Comparison of ENCODE assay signal across 14 cellular contexts in genomic region chrX:22314692-22315091, GRCh38. TPM values are rescaled to one million over a fixed set of nuclear protein-coding genes. Genes with fewer than 3 reads are reported as not detected.
DNase-seq lines count a peak whose midpoint lies in the region; ATAC-seq and TF ChIP-seq lines count a peak whose summit lies in the region.
"Had no signal": no experiment of that assay in that cellular context is flagged by ENCODE, and none has a peak within 500 bp of the region (broad histone marks: within the 10 kb centered on the region; RNA-seq: fewer than 3 reads in every experiment).

No MANE protein-coding gene starts in this region.

- peaks cover 2% of the 10 kb centered on the region; the same call in 1 of the 2 replicates for H3K9me3 ChIP-seq in IMR-90 (ENCODE audit: control insufficient read depth, insufficient read depth, low read length)
- H3K9me3 ChIP-seq in mammary epithelial cell (replicated peaks; ENCODE audit: insufficient read depth, low read length) = no peaks in the 10 kb centered on the region
- no peaks in the 10 kb centered on the region for H3K9me3 ChIP-seq in SJCRH30 (replicated peaks)
- H3K9me3 ChIP-seq: gastrocnemius medialis, left lung had no signal

- H2BK15ac ChIP-seq in IMR-90 (ENCODE audit: low read depth, low read length) = no peak overlapping the region

- no peak overlapping the region for H3K4me2 ChIP-seq in IMR-90 (ENCODE audit: low read depth, low read length)
- H3K4me2 ChIP-seq in mammary epithelial cell (ENCODE audit: insufficient read depth, low read depth, low read length) = no peak overlapping the region

- H4K91ac ChIP-seq in IMR-90 (ENCODE audit: insufficient read depth, low read depth, low read length) = no peak overlapping the region

- no peaks in the 10 kb centered on the region for H3K79me1 ChIP-seq in IMR-90 (ENCODE audit: low read depth in 1 of 2, low read length in 2 of 2)

- CTCF ChIA-PET in IMR-90 (lab: Yijun Ruan, JAX) (no interaction called here), mammary epithelial cell (lab: Charles Lee; ENCODE audit: low non-redundant PET) (no interaction called here)

- H3K23ac ChIP-seq in IMR-90 (ENCODE audit: low read depth, low read length) = no peak overlapping the region

- no peak overlapping the region for H3K56ac ChIP-seq in IMR-90 (ENCODE audit: extremely low read depth, insufficient read depth, low read length)

- 0 out of 2 replicates have a peak, but pooled peaks cover 2% of the 10 kb centered on the region for H3K9me1 ChIP-seq in IMR-90 (ENCODE audit: insufficient read depth, low read length)

- H2BK5ac ChIP-seq in IMR-90 (ENCODE audit: low read depth, low read length, poor library complexity, severe bottlenecking) = no peak overlapping the region

- no peaks in the 10 kb centered on the region for H3K36me3 ChIP-seq in IMR-90 (ENCODE audit: control insufficient read depth, insufficient read depth, low read length)
- H3K36me3 ChIP-seq in mammary epithelial cell (ENCODE audit: insufficient read depth, low read length) = no peaks in the 10 kb centered on the region
- H3K36me3 ChIP-seq in SJCRH30 = no peaks in the 10 kb centered on the region
- H3K36me3 ChIP-seq: gastrocnemius medialis, left lung had no signal

- in situ Hi-C loops in IMR-90 (cut with MboI; ENCODE audit: low sequenced_read_pairs) = no loop called here
- in situ Hi-C loops in mammary epithelial cell (cut with MboI; ENCODE audit: low sequenced_read_pairs in 2 of 2) = no loop called here

- BruUV-seq in IMR-90 (replicated peaks; lab: Mats Ljungman, UMichigan) (no TSS peak), mammary epithelial cell (replicated peaks; lab: Mats Ljungman, UMichigan) (no TSS peak)

- TF ChIP-seq CTCF in IMR-90 (conservative IDR thresholded peaks at IDR 0.05; ENCODE audit: low read depth, low read length) (no peak), mammary epithelial cell (conservative IDR thresholded peaks at IDR 0.05 in 1 of 2, IDR thresholded peaks at IDR 0.05 in 1 of 2; ENCODE audit: extremely low read depth in 1 of 2, insufficient read depth in 1 of 2, low read depth in 1 of 2, low read length in 2 of 2) (no peak)

- no peak overlapping the region for H4K5ac ChIP-seq in IMR-90 (ENCODE audit: low read depth, low read length)

- no CpG with 5 or more reads among the region's 2 CpGs for WGBS in IMR-90 (ENCODE audit: extremely low coverage in 2 of 2, insufficient read length in 1 of 2), 2 experiments
- WGBS in mammary epithelial cell (ENCODE audit: low coverage, missing lambda C conversion rate) = 100% methylated on average over 2 of the region's 2 CpGs

- H3K4me1 ChIP-seq in IMR-90 (ENCODE audit: control insufficient read depth, insufficient read depth, low read length) (0 out of 2 replicates have a peak, but pooled peaks cover 2% of the 10 kb centered on the region), mammary epithelial cell (ENCODE audit: insufficient read depth, low read length) (peaks cover 5% of the 10 kb centered on the region), SJCRH30 (no peaks in the 10 kb centered on the region; the same call in 1 of the 2 replicates)
- H3K4me1 ChIP-seq: gastrocnemius medialis, left lung had no signal

- H3K14ac ChIP-seq in IMR-90 (replicated peaks; ENCODE audit: low read depth, low read length) = 0 out of 2 replicates have a peak overlapping the region, but pooled peaks have one; percentile 37

- no peak overlapping the region; a peak in 1 of 4 replicates for H4K8ac ChIP-seq in IMR-90 (ENCODE audit: low read depth in 2 of 2, low read length in 2 of 2)

- H3K27ac ChIP-seq in IMR-90 (ENCODE audit: insufficient read depth, low read length) = no peak overlapping the region
- H3K27ac ChIP-seq in mammary epithelial cell (ENCODE audit: insufficient read depth, low read depth, low read length) = no peak overlapping the region
- no peak overlapping the region for H3K27ac ChIP-seq in SJCRH30
- H3K27ac ChIP-seq: gastrocnemius medialis, left lung, skin epidermis had no signal

- no peak overlapping the region for H3K18ac ChIP-seq in IMR-90 (ENCODE audit: low read depth, low read length)

- no peak overlapping the region for H2BK20ac ChIP-seq in IMR-90 (ENCODE audit: low read depth, low read length)

- H2BK120ac ChIP-seq in IMR-90 (ENCODE audit: low read depth, low read length) = no peak overlapping the region

- dilution Hi-C loops in IMR-90 (cut with HindIII; ENCODE audit: low sequenced_read_pairs, unreplicated experiment) = no loop called here
- dilution Hi-C loops in mammary epithelial cell (cut with HindIII; ENCODE audit: low sequenced_read_pairs) = no loop called here

- no peak overlapping the region for H3K4ac ChIP-seq in IMR-90 (ENCODE audit: low read depth, low read length)

- peak; percentile 54 for DNase-seq in Daoy (ENCODE audit: low read depth)
- peak; percentile 15 for DNase-seq in IMR-90
- peak; percentile 4 for DNase-seq in mammary epithelial cell
- DNase-seq in left kidney (ENCODE audit: low read depth, low spot score) = peak; percentile 28
- DNase-seq in NOMO-1 (lab: John Stamatoyannopoulos, UW; ENCODE audit: unreplicated experiment in 2 of 2) = no peak
- no peak for DNase-seq in AG08395 (ENCODE audit: low spot score)
- no peak for DNase-seq in SJCRH30
- DNase-seq: activated naive CD8-positive, alpha-beta T cell treated with anti-CD3 and anti-CD28 coated beads, Interleukin-2, amount 10 ng/mL, durations not matched to agents 7 days and 5 days; gastrocnemius medialis; left lung; NCI-H510A treated with DMSO at 0.1 percent for 48 hours had no signal

- H3K9ac ChIP-seq in IMR-90 (ENCODE audit: low read depth, low read length) = no peak overlapping the region
- no peak overlapping the region for H3K9ac ChIP-seq in mammary epithelial cell (ENCODE audit: insufficient read depth, low read length)

- ATAC-seq in IMR-90 (ENCODE audit: low read depth) (no peak), HG02938 (IDR thresholded peaks at IDR 0.05; ENCODE audit: unreplicated experiment) (no peak)
- ATAC-seq: gastrocnemius medialis, left lung, Right ventricle myocardium inferior had no signal

- H3K4me3 ChIP-seq in IMR-90 (ENCODE audit: insufficient read depth, low read depth, low read length) (no peak overlapping the region), mammary epithelial cell (replicated peaks in 1 of 3; ENCODE audit: insufficient read depth in 1 of 3, low read depth in 2 of 3, low read length in 3 of 3) (no peak overlapping the region), SJCRH30 (no peak overlapping the region)
- H3K4me3 ChIP-seq: gastrocnemius medialis, left lung, skin epidermis had no signal

- TF ChIP-seq RAD21 in IMR-90 (IDR thresholded peaks at IDR 0.05; ENCODE audit: low read length) = no peak

- POLR2A ChIA-PET in IMR-90 (lab: Charles Lee; ENCODE audit: unreplicated experiment) = no interaction called here

- no peaks in the 10 kb centered on the region for H3K27me3 ChIP-seq in IMR-90 (ENCODE audit: control insufficient read depth, insufficient read depth, low read length)
- no peaks in the 10 kb centered on the region for H3K27me3 ChIP-seq in mammary epithelial cell (ENCODE audit: insufficient read depth, low read length)
- H3K27me3 ChIP-seq in SJCRH30 = no peaks in the 10 kb centered on the region
- H3K27me3 ChIP-seq: gastrocnemius medialis had no signal

- no peak for TF ChIP-seq POLR2A in IMR-90 (IDR thresholded peaks at IDR 0.05; ENCODE audit: low read depth, low read length)

- no peaks in the 10 kb centered on the region for H3K79me2 ChIP-seq in mammary epithelial cell (ENCODE audit: insufficient read depth, low read length)

- no peaks in the 10 kb centered on the region for H4K20me1 ChIP-seq in IMR-90 (ENCODE audit: insufficient read depth, low read length)
- H4K20me1 ChIP-seq in mammary epithelial cell (ENCODE audit: insufficient read depth, low read length) = no peaks in the 10 kb centered on the region

- H2AFZ ChIP-seq in IMR-90 (replicated peaks; ENCODE audit: low read length, poor library complexity) = no peak overlapping the region
- no peak overlapping the region for H2AFZ ChIP-seq in mammary epithelial cell (ENCODE audit: low read depth, low read length)

- H2AK5ac ChIP-seq in IMR-90 (ENCODE audit: low read depth, low read length) = no peak overlapping the region

- no peak overlapping the region for H2AK9ac ChIP-seq in IMR-90 (replicated peaks; ENCODE audit: low read depth, low read length, poor library complexity)

- intact Hi-C loops in IMR-90 (cut with micrococcal nuclease) (no loop called here), mammary epithelial cell (cut with micrococcal nuclease) (no loop called here)

TF ChIP-seq in IMR-90, 13 proteins besides CTCF, POLR2A, EP300 and RAD21 (continues in another document):
- TF ChIP-seq MXI1 (IDR thresholded peaks at IDR 0.05; ENCODE audit: borderline replicate concordance, low read depth, low read length) (no peak), CHD1 (IDR thresholded peaks at IDR 0.05; ENCODE audit: low read depth, low read length) (no peak), NFE2L2 (IDR thresholded peaks at IDR 0.05; ENCODE audit: low read depth, low read length) (no peak), RCOR1 (IDR thresholded peaks at IDR 0.05; ENCODE audit: insufficient replicate concordance, low read length) (no peak), MAZ (IDR thresholded peaks at IDR 0.05; ENCODE audit: borderline replicate concordance, low read depth, low read length) (no peak), USF2 (IDR thresholded peaks at IDR 0.05; ENCODE audit: low read depth, low read length) (no peak), SMC3 (IDR thresholded peaks at IDR 0.05; ENCODE audit: low read depth, low read length) (no peak), CEBPB (IDR thresholded peaks at IDR 0.05; ENCODE audit: low read depth, low read length) (no peak), MAFK (IDR thresholded peaks at IDR 0.05; ENCODE audit: low read depth, low read length) (no peak), FOS (IDR thresholded peaks at IDR 0.05; ENCODE audit: low read depth, low read length) (no peak)

RNA-seq across cellular contexts. Expression of gene CBLL2, which starts 42.0 kb away (rescaled TPM):
- total RNA-seq in Daoy (2014; rRNA removed; shearing (Covaris generic)) = not detected in 2 replicates
- total RNA-seq in IMR-90 (2012; rRNA removed) (not detected in 2 replicates), mammary epithelial cell (not detected)
- polyA plus RNA-seq in IMR-90 (2012; rRNA removed) (not detected in 2 replicates), mammary epithelial cell (not detected)
- polyA plus RNA-seq in IMR-90 (2012; cell fraction: cytosol; rRNA removed) = not detected in 2 replicates
- polyA plus RNA-seq in IMR-90 (2012; cell fraction: nucleus; rRNA removed; ENCODE audit: low replicate concordance) = not detected in 2 replicates
- polyA minus RNA-seq in mammary epithelial cell = not detected
- total RNA-seq in SJCRH30 (2014; rRNA removed; shearing (Covaris generic)) = not detected in 2 replicates
- total RNA-seq: activated naive CD8-positive, alpha-beta T cell treated with anti-CD3 and anti-CD28 coated beads, Interleukin-2, amount 10 ng/mL, durations not matched to agents 7 days and 5 days; gastrocnemius medialis; left lung; Right ventricle myocardium inferior had no signal

Comparison
In these comparisons a context has a peak if more than half of its experiments do, and no peak if none do; other contexts are left out.
1. DNase-seq: peak in Daoy (single experiment), IMR-90 (single experiment), mammary epithelial cell (single experiment) and left kidney (single experiment); none in NOMO-1 (0 of 2), AG08395 (single experiment) and SJCRH30 (0 of 2).